9 cellular contexts compared by ENCODE assay signal in genomic region chr17:44209786-44210341, GRCh38. TPM values are rescaled to one million over a fixed set of nuclear protein-coding genes. Genes with fewer than 3 reads are reported as not detected.
A peak's percentile ranks its signal among the peaks of the same experiment; 100 is the strongest.
DNase-seq lines count a peak whose midpoint lies in the region; ATAC-seq and TF ChIP-seq lines count a peak whose summit lies in the region.
"Had no signal": no experiment of that assay in that cellular context is flagged by ENCODE, and none has a peak within 500 bp of the region (broad histone marks: within the 10 kb centered on the region; RNA-seq: fewer than 3 reads in every experiment).

No MANE protein-coding gene starts in this region.

- H3K4me2 ChIP-seq in DND-41 (ENCODE audit: insufficient read depth, low read length), result 0 out of 2 replicates have a peak overlapping the region, but pooled peaks have one; percentile 24

- no peaks in the 10 kb centered on the region for H3K9me3 Mint-ChIP-seq in activated naive CD4-positive, alpha-beta T cell treated with anti-CD3 and anti-CD28 coated beads for 36 hours
- H3K9me3 Mint-ChIP-seq in neural crest cell, result no peaks in the 10 kb centered on the region

- peaks cover 55% of the 10 kb centered on the region for H3K36me3 Mint-ChIP-seq in activated naive CD4-positive, alpha-beta T cell treated with anti-CD3 and anti-CD28 coated beads for 36 hours (ENCODE audit: low read depth)
- H3K36me3 Mint-ChIP-seq in neural crest cell (ENCODE audit: low read depth), result peaks cover 16% of the 10 kb centered on the region

- H3K27ac ChIP-seq in DND-41 (ENCODE audit: low read length), result peak overlapping the region; percentile 48
- H3K27ac ChIP-seq in left lung, result peak overlapping the region in 1 of 2 donors; percentile 67

- H3K4me3 ChIP-seq in DND-41 (ENCODE audit: low read depth in 1 of 2, low read length in 2 of 2), result no peak overlapping the region
- H3K4me3 ChIP-seq in left lung, result no peak overlapping the region
- H3K4me3 ChIP-seq: lung had no signal

- H3K36me3 ChIP-seq in DND-41 (ENCODE audit: insufficient read depth, low read length) (peaks cover 80% of the 10 kb centered on the region), left lung (peaks cover 0 to 80% of the 10 kb centered on the region in 2 donors)

- no peak for ATAC-seq in DND-41 (ENCODE audit: insufficient read depth, low read depth)
- ATAC-seq in HG03460 (IDR thresholded peaks at IDR 0.05; ENCODE audit: unreplicated experiment), result peak; percentile 21
- no peak for ATAC-seq in left lung

- H3K27ac Mint-ChIP-seq in activated naive CD4-positive, alpha-beta T cell treated with anti-CD3 and anti-CD28 coated beads for 36 hours, result peak overlapping the region; percentile 92
- no peak overlapping the region for H3K27ac Mint-ChIP-seq in neural crest cell (ENCODE audit: unreplicated experiment)

- TF ChIP-seq CTCF in DND-41 (IDR thresholded peaks at IDR 0.05; ENCODE audit: borderline replicate concordance, extremely low read depth, low read length, poor library complexity, severe bottlenecking) (no peak), neural crest cell (conservative IDR thresholded peaks at IDR 0.05) (no peak), left lung (IDR thresholded peaks at IDR 0.05) (no peak)

- peak overlapping the region; percentile 18; the same call in 1 of the 2 replicates for H3K9ac ChIP-seq in DND-41 (ENCODE audit: low read depth, low read length)

- DNase-seq in DND-41 (no peak), neural crest cell (ENCODE audit: low read depth, low spot score) (no peak), mesenteric fat pad (ENCODE audit: low spot score) (no peak), left lung (no peak), H4 (ENCODE audit: low spot score) (no peak), HuH-7.5 (ENCODE audit: low spot score) (no peak)
- peak; percentile 89 for DNase-seq in activated naive CD4-positive, alpha-beta T cell treated with anti-CD3 and anti-CD28 coated beads for 36 hours

- H3K79me2 ChIP-seq in DND-41 (ENCODE audit: insufficient read depth, low read length), result 0 out of 2 replicates have a peak, but pooled peaks cover 3% of the 10 kb centered on the region

- peaks cover 20% of the 10 kb centered on the region for H3K4me1 ChIP-seq in DND-41 (ENCODE audit: insufficient read depth, low read length)
- H3K4me1 ChIP-seq in left lung, result peaks cover 8 to 33% of the 10 kb centered on the region in 2 donors

- H2AFZ ChIP-seq in DND-41 (ENCODE audit: low read depth, low read length), result no peak overlapping the region

- CTCF ChIA-PET in activated naive CD4-positive, alpha-beta T cell treated with anti-CD3 and anti-CD28 coated beads for 36 hours (lab: Charles Lee), result interaction anchor here (0.6 to 5.6 kb wide), 30 partner anchors 8 to 313 kb away, joined by 3 to 64 read pairs (median 6); partner anchors contain the start of genes GRN, RUNDC3A, SLC25A39 and TMUB2

- H3K27me3 ChIP-seq in DND-41 (ENCODE audit: insufficient read depth, low read length, poor library complexity) (no peaks in the 10 kb centered on the region), left lung (no peaks in the 10 kb centered on the region)

- intact Hi-C loops in activated naive CD4-positive, alpha-beta T cell treated with anti-CD3 and anti-CD28 coated beads for 36 hours (cut with micrococcal nuclease), result loop anchor here (1.0 to 10.0 kb wide), 7 partner anchors 8 to 1015 kb away; partner anchors contain the start of genes FMNL1, GRN, SLC25A39 and TMUB2
- intact Hi-C loops in left lung (cut with DNase I), result loop anchor here (5.0 to 10.0 kb wide), 2 partner anchors 115 to 117 kb away; partner anchors contain the start of gene SLC25A39 (in 1 of the 2)

- H4K20me1 ChIP-seq in DND-41 (ENCODE audit: insufficient read depth, low read length), result peaks cover 29% of the 10 kb centered on the region

- H3K27me3 Mint-ChIP-seq in activated naive CD4-positive, alpha-beta T cell treated with anti-CD3 and anti-CD28 coated beads for 36 hours (ENCODE audit: low read depth), result no peaks in the 10 kb centered on the region
- no peaks in the 10 kb centered on the region for H3K27me3 Mint-ChIP-seq in neural crest cell (ENCODE audit: low read depth)

- H3K9me3 ChIP-seq in DND-41 (ENCODE audit: insufficient read depth, low read length, severe bottlenecking) (no peaks in the 10 kb centered on the region), left lung (no peaks in the 10 kb centered on the region)

- peaks cover 61% of the 10 kb centered on the region for H3K4me1 Mint-ChIP-seq in activated naive CD4-positive, alpha-beta T cell treated with anti-CD3 and anti-CD28 coated beads for 36 hours (ENCODE audit: low read depth)
- H3K4me1 Mint-ChIP-seq in neural crest cell, result peaks cover 16% of the 10 kb centered on the region

- peak overlapping the region; percentile 62 for H3K4me3 Mint-ChIP-seq in activated naive CD4-positive, alpha-beta T cell treated with anti-CD3 and anti-CD28 coated beads for 36 hours
- H3K4me3 Mint-ChIP-seq in neural crest cell, result peak overlapping the region; percentile 41

RNA-seq across cellular contexts. Expression of gene UBTF, which starts 9.6 kb away (rescaled TPM):
- 10 to 100 TPM; 91.8 to 92.6 TPM for total RNA-seq in activated naive CD4-positive, alpha-beta T cell treated with anti-CD3 and anti-CD28 coated beads for 36 hours
- total RNA-seq in neural crest cell, result 106 and 108 TPM in 2 replicates
- 41.2 TPM for total RNA-seq in mesenteric fat pad
- total RNA-seq in left lung, result 10 to 100 TPM; 65.5 to 66.9 TPM
- 36.4 and 40.3 TPM in 2 replicates for total RNA-seq in H4 (2014; rRNA removed; shearing (Covaris generic))

RNA-seq across cellular contexts. Expression of gene ATXN7L3, which starts 10.2 kb away (rescaled TPM):
- total RNA-seq in activated naive CD4-positive, alpha-beta T cell treated with anti-CD3 and anti-CD28 coated beads for 36 hours, result 10 to 100 TPM; 53.3 to 53.9 TPM
- total RNA-seq in neural crest cell (115 and 119 TPM in 2 replicates), mesenteric fat pad (64.5 TPM), left lung (10 to 100 TPM; 51.3 to 81.8 TPM)
- total RNA-seq in H4 (2014; rRNA removed; shearing (Covaris generic)), result 26.6 and 33.0 TPM in 2 replicates

RNA-seq across cellular contexts. Expression of gene TMUB2, which starts 23.1 kb away (rescaled TPM):
- 10 to 100 TPM; 21.2 to 22.9 TPM for total RNA-seq in activated naive CD4-positive, alpha-beta T cell treated with anti-CD3 and anti-CD28 coated beads for 36 hours
- total RNA-seq in neural crest cell (33.5 and 33.7 TPM in 2 replicates), mesenteric fat pad (35.8 TPM), left lung (10 to 100 TPM; 33.6 to 41.8 TPM)
- 16.4 and 19.1 TPM in 2 replicates for total RNA-seq in H4 (2014; rRNA removed; shearing (Covaris generic))

RNA-seq across cellular contexts. Expression of gene ASB16, which starts 39.4 kb away (rescaled TPM):
- total RNA-seq in activated naive CD4-positive, alpha-beta T cell treated with anti-CD3 and anti-CD28 coated beads for 36 hours, result under 1 TPM in 1 of 2 experiments, not detected in 1; 0.12 TPM
- total RNA-seq in neural crest cell (0.25 and 0.26 TPM in 2 replicates), mesenteric fat pad (not detected), left lung (not detected)
- total RNA-seq in H4 (2014; rRNA removed; shearing (Covaris generic)), result not detected in 2 replicates

RNA-seq across cellular contexts. Expression of gene SLC4A1, which starts 58.1 kb away (rescaled TPM):
- total RNA-seq in activated naive CD4-positive, alpha-beta T cell treated with anti-CD3 and anti-CD28 coated beads for 36 hours, result not detected
- not detected in 2 replicates for total RNA-seq in neural crest cell
- 0.35 TPM for total RNA-seq in mesenteric fat pad
- total RNA-seq in left lung, result 1 to 10 TPM in 1 of 2 donors, under 1 TPM in 1; 0.58 to 1.4 TPM
- total RNA-seq in H4 (2014; rRNA removed; shearing (Covaris generic)), result not detected in 2 replicates
